ENCODE assay signal across 8 cellular contexts in genomic region chrX:46912098-46912672, GRCh38. TPM values are rescaled to one million over a fixed set of nuclear protein-coding genes. Genes with fewer than 3 reads are reported as not detected.
A peak's percentile ranks its signal among the peaks of the same experiment; 100 is the strongest.
DNase-seq lines count a peak whose midpoint lies in the region; ATAC-seq, FAIRE-seq and TF ChIP-seq lines count a peak whose summit lies in the region.

Gene JADE3 (plus strand): TSS chrX:46912421. CDS start chrX:46984895, 72,474 bp downstream.

- H3K27ac ChIP-seq in KMS-11, result no peak within 1 kb of the TSS
- H3K27ac ChIP-seq in PC-3 (ENCODE audit: low read length), result no peak within 1 kb of the TSS

- H3K4me3 ChIP-seq in KMS-11 (IDR thresholded peaks at IDR 0.05; ENCODE audit: insufficient read depth, low read depth, low read length), result no peak within 1 kb of the TSS
- H3K4me3 ChIP-seq in PC-3 (ENCODE audit: low read length), result peak within 1 kb of the TSS; percentile 88

- peaks cover 1% of the 10 kb centered on the region for H3K36me3 Mint-ChIP-seq in activated naive CD8-positive, alpha-beta T cell treated with anti-CD3 and anti-CD28 coated beads for 36 hours

- H3K4me2 ChIP-seq in KMS-11, result peak within 1 kb of the TSS; percentile 92; the same call in 1 of the 2 replicates
- H3K4me2 ChIP-seq in PC-3 (ENCODE audit: low read length), result peak within 1 kb of the TSS; percentile 95

- peaks cover 6% of the 10 kb centered on the region for H3K4me1 Mint-ChIP-seq in activated naive CD8-positive, alpha-beta T cell treated with anti-CD3 and anti-CD28 coated beads for 36 hours

- no peaks in the 10 kb centered on the region for H3K9me3 Mint-ChIP-seq in activated naive CD8-positive, alpha-beta T cell treated with anti-CD3 and anti-CD28 coated beads for 36 hours

- DNase-seq in 8988T, result peak; percentile 59
- peak; percentile 31 for DNase-seq in GM12892 (ENCODE audit: insufficient read length)
- peak; percentile 76 for DNase-seq in PC-3
- DNase-seq in activated naive CD8-positive, alpha-beta T cell treated with anti-CD3 and anti-CD28 coated beads for 36 hours, result peak; percentile 36
- peak in 40 of 42 donors; percentile 16 to 79 (median 54) for DNase-seq in head of caudate nucleus
- peak in 44 of 56 donors; percentile 0 to 54 (median 14) for DNase-seq in nucleus accumbens (lab: John Stamatoyannopoulos, UW)

- intact Hi-C loops in PC-3 (cut with micrococcal nuclease), result loop anchor here (2.0 kb wide), 1 partner anchor 67 kb away; no protein-coding TSS in a partner anchor
- intact Hi-C loops in head of caudate nucleus (cut with DNase I), result no loop called here

- no TSS peak for BruUV-seq in PC-3 (replicated peaks; lab: Mats Ljungman, UMichigan)

- H4K20me1 ChIP-seq in KMS-11 (ENCODE audit: insufficient read depth) (no peaks in the 10 kb centered on the region), PC-3 (ENCODE audit: low read length) (0 out of 2 replicates have a peak, but pooled peaks cover 8% of the 10 kb centered on the region)

- H3K79me2 ChIP-seq in KMS-11 (ENCODE audit: insufficient read depth, low read depth) (no peaks in the 10 kb centered on the region), PC-3 (ENCODE audit: low read length) (peaks cover 44% of the 10 kb centered on the region)

- POLR2A ChIA-PET in PC-3 (lab: Charles Lee; ENCODE audit: unreplicated experiment), result interaction anchor here (0.6 kb wide), 1 partner anchor 52 kb away, joined by 4 read pairs; no protein-coding TSS in a partner anchor

- H3F3A ChIP-seq in PC-3 (ENCODE audit: low read length, unreplicated experiment), result no peaks in the 10 kb centered on the region

- H3K4me1 ChIP-seq in KMS-11 (ENCODE audit: low read depth, poor library complexity, severe bottlenecking), result peaks cover 9% of the 10 kb centered on the region
- H3K4me1 ChIP-seq in PC-3 (ENCODE audit: insufficient read depth, low read length), result peaks cover 9% of the 10 kb centered on the region

- H3K36me3 ChIP-seq in KMS-11 (ENCODE audit: insufficient read depth), result no peaks in the 10 kb centered on the region
- H3K36me3 ChIP-seq in PC-3 (ENCODE audit: low read depth, low read length), result no peaks in the 10 kb centered on the region

- no peak for TF ChIP-seq POLR2A in GM12892 (IDR thresholded peaks at IDR 0.05; ENCODE audit: low read depth, low read length)

- H3K27me3 ChIP-seq in KMS-11 (ENCODE audit: insufficient read depth, low read depth) (no peaks in the 10 kb centered on the region), PC-3 (ENCODE audit: low read length) (no peaks in the 10 kb centered on the region)

- H2AFZ ChIP-seq in KMS-11 (ENCODE audit: low read depth) (peak within 1 kb of the TSS; percentile 67), PC-3 (ENCODE audit: low read length) (peak within 1 kb of the TSS; percentile 96)

- no peaks in the 10 kb centered on the region for H3K9me2 ChIP-seq in PC-3 (replicated peaks; ENCODE audit: low read length)

- H3K27ac Mint-ChIP-seq in activated naive CD8-positive, alpha-beta T cell treated with anti-CD3 and anti-CD28 coated beads for 36 hours, result no peak within 1 kb of the TSS

- no peak for FAIRE-seq in GM12892 (lab: Jason Lieb, UNC)

- no peaks in the 10 kb centered on the region for H3K9me3 ChIP-seq in PC-3 (ENCODE audit: low read length)

- CTCF ChIA-PET in PC-3 (lab: Charles Lee), result interaction anchor here (0.6 kb wide), 1 partner anchor 115 kb away, joined by 6 read pairs; no protein-coding TSS in a partner anchor

- H3K27me3 Mint-ChIP-seq in activated naive CD8-positive, alpha-beta T cell treated with anti-CD3 and anti-CD28 coated beads for 36 hours, result peaks cover 53% of the 10 kb centered on the region

- ATAC-seq in PC-3, result peak; percentile 91
- ATAC-seq in GM21515 (IDR thresholded peaks at IDR 0.05; ENCODE audit: unreplicated experiment), result no peak

- H3K9ac ChIP-seq in KMS-11, result peak within 1 kb of the TSS; percentile 44; the same call in 1 of the 2 replicates
- H3K9ac ChIP-seq in PC-3 (ENCODE audit: low read length), result peak within 1 kb of the TSS; percentile 64

- H3K4me3 Mint-ChIP-seq in activated naive CD8-positive, alpha-beta T cell treated with anti-CD3 and anti-CD28 coated beads for 36 hours, result peak within 1 kb of the TSS; percentile 77

- TF ChIP-seq CTCF in KMS-11 (conservative IDR thresholded peaks at IDR 0.05; ENCODE audit: low read depth, low read length) (no peak), PC-3 (conservative IDR thresholded peaks at IDR 0.05; ENCODE audit: low read depth, low read length) (0 out of 2 replicates have a peak, but pooled peaks have one; percentile 14)

RNA-seq across cellular contexts. Expression of gene JADE3, which starts in this region (rescaled TPM):
- 1.7 TPM for polyA plus RNA-seq in GM12892 (2012; ENCODE audit: missing spikeins)
- 7.1 and 7.3 TPM in 2 replicates for total RNA-seq in PC-3 (2014; rRNA removed)
- total RNA-seq in activated naive CD8-positive, alpha-beta T cell treated with anti-CD3 and anti-CD28 coated beads for 36 hours, result under 1 TPM; 0.54 to 0.85 TPM

Comparison
In these comparisons a context has a peak if more than half of its experiments do, and no peak if none do; other contexts are left out.
1. Peak in DNase-seq in activated naive CD8-positive, alpha-beta T cell treated with anti-CD3 and anti-CD28 coated beads for 36 hours; RNA of the gene not detected or under 1 TPM.
2. DNase-seq: peak in every context shown above with its lines; median percentile 76 in PC-3; 59 in 8988T; 54 in head of caudate nucleus; 36 in activated naive CD8-positive, alpha-beta T cell treated with anti-CD3 and anti-CD28 coated beads for 36 hours; 31 in GM12892; 14 in nucleus accumbens.